In the genomic region with DNA sequence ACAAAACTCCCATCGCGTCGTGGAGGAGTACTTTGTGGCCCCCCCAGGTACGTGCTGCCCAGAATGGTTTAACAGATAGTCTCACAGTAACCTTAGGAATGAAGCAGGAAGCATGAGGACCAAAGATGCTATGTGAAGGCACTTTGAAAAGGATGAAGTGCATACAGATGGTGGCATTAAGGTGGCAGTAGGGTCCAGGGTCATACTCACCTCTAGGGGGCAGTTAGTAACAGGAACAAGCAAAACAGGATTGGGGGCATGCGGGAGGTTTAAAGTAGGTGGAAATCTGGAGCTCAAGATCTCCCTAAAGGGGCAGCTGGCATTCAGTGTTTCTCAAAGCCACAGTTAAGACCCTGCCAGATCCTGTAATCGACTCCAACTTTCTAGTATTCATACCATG, we compare ENCODE assay signal across 11 cellular contexts. TPM values are rescaled to one million over a fixed set of nuclear protein-coding genes. Genes with fewer than 3 reads are reported as not detected.
DNase-seq lines count a peak whose midpoint lies in the region; ATAC-seq and TF ChIP-seq lines count a peak whose summit lies in the region.
"Had no signal": no experiment of that assay in that cellular context is flagged by ENCODE, and none has a peak within 500 bp of the region (broad histone marks: within the 10 kb centered on the region; RNA-seq: fewer than 3 reads in every experiment).

No MANE protein-coding gene starts in this region.

- H3K4me3 ChIP-seq in AG09309 (ENCODE audit: control insufficient read depth, low read depth, low read length): no peak overlapping the region
- no peak overlapping the region for H3K4me3 ChIP-seq in GM12865 (ENCODE audit: low read depth, low read length)
- H3K4me3 ChIP-seq: HAP-1, SK-N-MC had no signal

- no peak for ATAC-seq in GM21737 (IDR thresholded peaks at IDR 0.05; ENCODE audit: unreplicated experiment)

- intact Hi-C loops in activated T-helper 2 cell treated with anti-CD3 and anti-CD28 coated beads, Interferon-gamma antibody, Interleukin-2, Interleukin-4, amounts not matched to agents 10 μg/mL and 5 μg/mL and 100 μg/mL, durations not matched to agents 14 hours and 24 hours and 36 hours (cut with micrococcal nuclease): no loop called here

- H3K4me3 Mint-ChIP-seq in glutamatergic neuron (ENCODE audit: unreplicated experiment): no peak overlapping the region
- no peak overlapping the region for H3K4me3 Mint-ChIP-seq in activated T-helper 2 cell treated with anti-CD3 and anti-CD28 coated beads, Interferon-gamma antibody, Interleukin-2, Interleukin-4, amounts not matched to agents 10 μg/mL and 5 μg/mL and 100 μg/mL, durations not matched to agents 14 hours and 24 hours and 36 hours (ENCODE audit: low read depth)
- H3K4me3 Mint-ChIP-seq: IgD-negative memory B cell had no signal

- no peaks in the 10 kb centered on the region for H3K4me1 Mint-ChIP-seq in glutamatergic neuron (ENCODE audit: low read depth, unreplicated experiment)
- H3K4me1 Mint-ChIP-seq in activated T-helper 2 cell treated with anti-CD3 and anti-CD28 coated beads, Interferon-gamma antibody, Interleukin-2, Interleukin-4, amounts not matched to agents 10 μg/mL and 5 μg/mL and 100 μg/mL, durations not matched to agents 14 hours and 24 hours and 36 hours (ENCODE audit: low read depth): peaks cover 4% of the 10 kb centered on the region

- H3K27ac Mint-ChIP-seq in glutamatergic neuron (ENCODE audit: unreplicated experiment): no peak overlapping the region
- no peak overlapping the region for H3K27ac Mint-ChIP-seq in activated T-helper 2 cell treated with anti-CD3 and anti-CD28 coated beads, Interferon-gamma antibody, Interleukin-2, Interleukin-4, amounts not matched to agents 10 μg/mL and 5 μg/mL and 100 μg/mL, durations not matched to agents 14 hours and 24 hours and 36 hours

- H3K27me3 Mint-ChIP-seq in glutamatergic neuron (ENCODE audit: unreplicated experiment): no peaks in the 10 kb centered on the region
- H3K27me3 Mint-ChIP-seq in activated T-helper 2 cell treated with anti-CD3 and anti-CD28 coated beads, Interferon-gamma antibody, Interleukin-2, Interleukin-4, amounts not matched to agents 10 μg/mL and 5 μg/mL and 100 μg/mL, durations not matched to agents 14 hours and 24 hours and 36 hours (ENCODE audit: low read depth): no peaks in the 10 kb centered on the region
- H3K27me3 Mint-ChIP-seq: IgD-negative memory B cell had no signal

- no peaks in the 10 kb centered on the region for H3K36me3 Mint-ChIP-seq in glutamatergic neuron (ENCODE audit: unreplicated experiment)
- peaks cover 64% of the 10 kb centered on the region for H3K36me3 Mint-ChIP-seq in activated T-helper 2 cell treated with anti-CD3 and anti-CD28 coated beads, Interferon-gamma antibody, Interleukin-2, Interleukin-4, amounts not matched to agents 10 μg/mL and 5 μg/mL and 100 μg/mL, durations not matched to agents 14 hours and 24 hours and 36 hours (ENCODE audit: low read depth)

- H3K9me3 Mint-ChIP-seq in glutamatergic neuron (ENCODE audit: unreplicated experiment): peaks cover 4% of the 10 kb centered on the region
- H3K9me3 Mint-ChIP-seq in activated T-helper 2 cell treated with anti-CD3 and anti-CD28 coated beads, Interferon-gamma antibody, Interleukin-2, Interleukin-4, amounts not matched to agents 10 μg/mL and 5 μg/mL and 100 μg/mL, durations not matched to agents 14 hours and 24 hours and 36 hours: no peaks in the 10 kb centered on the region
- H3K9me3 Mint-ChIP-seq: IgD-negative memory B cell had no signal

- TF ChIP-seq CTCF in AG09309 (IDR thresholded peaks at IDR 0.05; ENCODE audit: control insufficient read depth, insufficient read depth, low read depth, low read length, missing control alignments): peak; percentile 26
- peak; percentile 38 for TF ChIP-seq CTCF in GM12865 (IDR thresholded peaks at IDR 0.05; ENCODE audit: insufficient read depth, low read depth, low read length, missing control alignments)
- peak; percentile 25 for TF ChIP-seq CTCF in glutamatergic neuron (IDR thresholded peaks at IDR 0.05; ENCODE audit: partially characterized antibody, unreplicated experiment)

- DNase-seq in AG09309 (ENCODE audit: low read depth) (no peak), GM12865 (ENCODE audit: low read depth) (peak; percentile 45), SK-N-DZ (ENCODE audit: low spot score) (peak; percentile 30), glutamatergic neuron (no peak), nucleus accumbens (lab: John Stamatoyannopoulos, UW) (no peak)
- no peak for DNase-seq in activated T-helper 2 cell treated with anti-CD3 and anti-CD28 coated beads, Interferon-gamma antibody, Interleukin-2, Interleukin-4, amounts not matched to agents 10 μg/mL and 5 μg/mL and 100 μg/mL, durations not matched to agents 14 hours and 24 hours and 36 hours (ENCODE audit: low spot score)
- DNase-seq in NK-92 treated with Interleukin-12 subunit alpha and Interleukin-12 subunit beta, amount 100 ng/mL, for 24 hours (lab: John Stamatoyannopoulos, UW): no peak

RNA-seq across cellular contexts. Expression of a gene that starts 10.9 kb away (rescaled TPM):
- 33.7 and 37.8 TPM in 2 replicates for polyA plus RNA-seq in SK-N-DZ (2014; cell fraction: cytosol; rRNA removed)
- 45.4 and 54.2 TPM in 2 replicates for polyA plus RNA-seq in SK-N-DZ (2014; cell fraction: nucleus; rRNA removed)
- total RNA-seq in glutamatergic neuron (ENCODE audit: unreplicated experiment): 16.8 TPM
- total RNA-seq in activated T-helper 2 cell treated with anti-CD3 and anti-CD28 coated beads, Interferon-gamma antibody, Interleukin-2, Interleukin-4, amounts not matched to agents 10 μg/mL and 5 μg/mL and 100 μg/mL, durations not matched to agents 14 hours and 24 hours and 36 hours: 30.4 and 38.0 TPM in 2 replicates

RNA-seq across cellular contexts. Expression of a gene that starts 10.9 kb away (rescaled TPM):
- 42.8 and 57.2 TPM in 2 replicates for polyA plus RNA-seq in SK-N-DZ (2014; cell fraction: cytosol; rRNA removed)
- 20.8 and 32.6 TPM in 2 replicates for polyA plus RNA-seq in SK-N-DZ (2014; cell fraction: nucleus; rRNA removed)
- total RNA-seq in glutamatergic neuron (ENCODE audit: unreplicated experiment): 25.2 TPM
- 36.8 TPM in 2 replicates for total RNA-seq in activated T-helper 2 cell treated with anti-CD3 and anti-CD28 coated beads, Interferon-gamma antibody, Interleukin-2, Interleukin-4, amounts not matched to agents 10 μg/mL and 5 μg/mL and 100 μg/mL, durations not matched to agents 14 hours and 24 hours and 36 hours

RNA-seq across cellular contexts. Expression of a gene that starts 12.4 kb away (rescaled TPM):
- polyA plus RNA-seq in SK-N-DZ (2014; cell fraction: cytosol; rRNA removed): 312 and 347 TPM in 2 replicates
- 306 and 335 TPM in 2 replicates for polyA plus RNA-seq in SK-N-DZ (2014; cell fraction: nucleus; rRNA removed)
- 210 TPM for total RNA-seq in glutamatergic neuron (ENCODE audit: unreplicated experiment)
- 248 and 251 TPM in 2 replicates for total RNA-seq in activated T-helper 2 cell treated with anti-CD3 and anti-CD28 coated beads, Interferon-gamma antibody, Interleukin-2, Interleukin-4, amounts not matched to agents 10 μg/mL and 5 μg/mL and 100 μg/mL, durations not matched to agents 14 hours and 24 hours and 36 hours

RNA-seq across cellular contexts. Expression of a gene that starts 19.2 kb away (rescaled TPM):
- 999 and 1,038 TPM in 2 replicates for polyA plus RNA-seq in SK-N-DZ (2014; cell fraction: cytosol; rRNA removed)
- 1,535 and 1,833 TPM in 2 replicates for polyA plus RNA-seq in SK-N-DZ (2014; cell fraction: nucleus; rRNA removed)
- total RNA-seq in glutamatergic neuron (ENCODE audit: unreplicated experiment): 405 TPM
- 328 and 333 TPM in 2 replicates for total RNA-seq in activated T-helper 2 cell treated with anti-CD3 and anti-CD28 coated beads, Interferon-gamma antibody, Interleukin-2, Interleukin-4, amounts not matched to agents 10 μg/mL and 5 μg/mL and 100 μg/mL, durations not matched to agents 14 hours and 24 hours and 36 hours

RNA-seq across cellular contexts. Expression of a gene that starts 38.8 kb away (rescaled TPM):
- 417 and 444 TPM in 2 replicates for polyA plus RNA-seq in SK-N-DZ (2014; cell fraction: cytosol; rRNA removed)
- 305 and 330 TPM in 2 replicates for polyA plus RNA-seq in SK-N-DZ (2014; cell fraction: nucleus; rRNA removed)
- 403 TPM for total RNA-seq in glutamatergic neuron (ENCODE audit: unreplicated experiment)
- total RNA-seq in activated T-helper 2 cell treated with anti-CD3 and anti-CD28 coated beads, Interferon-gamma antibody, Interleukin-2, Interleukin-4, amounts not matched to agents 10 μg/mL and 5 μg/mL and 100 μg/mL, durations not matched to agents 14 hours and 24 hours and 36 hours: 323 and 329 TPM in 2 replicates

Comparison
In these comparisons a context has a peak if more than half of its experiments do, and no peak if none do; other contexts are left out.
1. DNase-seq: peak in GM12865 (single experiment) and SK-N-DZ (single experiment); none in AG09309 (single experiment), glutamatergic neuron (single experiment), activated T-helper 2 cell treated with anti-CD3 and anti-CD28 coated beads, Interferon-gamma antibody, Interleukin-2, Interleukin-4, amounts not matched to agents 10 μg/mL and 5 μg/mL and 100 μg/mL, durations not matched to agents 14 hours and 24 hours and 36 hours (single experiment), nucleus accumbens (0 of 56) and NK-92 treated with Interleukin-12 subunit alpha and Interleukin-12 subunit beta, amount 100 ng/mL, for 24 hours (single experiment).
2. Peak in every context shown above with its lines, with median percentiles within 50 percentile points of each other: CTCF ChIP-seq.